In the genomic region with DNA sequence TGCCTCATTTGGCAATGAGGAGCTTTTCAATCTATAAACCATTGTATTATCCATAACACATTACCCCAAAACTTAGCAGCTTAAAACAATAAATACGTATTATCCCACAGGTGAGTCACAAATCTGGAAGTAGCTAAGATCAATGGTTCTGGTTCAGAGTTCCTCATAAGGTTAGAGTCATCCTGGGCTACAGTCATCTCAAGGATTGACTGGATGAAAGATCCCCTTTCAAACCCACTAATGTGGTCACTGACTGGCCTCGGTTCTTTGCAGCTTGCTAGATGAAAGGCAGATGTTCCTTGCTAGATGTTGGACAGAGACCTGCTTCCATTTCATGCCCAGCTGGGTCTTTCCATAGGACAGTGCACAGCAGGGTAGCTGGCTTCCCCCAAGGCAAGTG, we compare ENCODE assay signal across 17 cellular contexts. TPM values are rescaled to one million over a fixed set of nuclear protein-coding genes. Genes with fewer than 3 reads are reported as not detected.
DNase-seq lines count a peak whose midpoint lies in the region; ATAC-seq, FAIRE-seq and TF ChIP-seq lines count a peak whose summit lies in the region.
"Had no signal": no experiment of that assay in that cellular context is flagged by ENCODE, and none has a peak within 500 bp of the region (broad histone marks: within the 10 kb centered on the region; RNA-seq: fewer than 3 reads in every experiment).

No MANE protein-coding gene starts in this region.

- H3K36me3 ChIP-seq in HepG2 (replicated peaks in 1 of 2; ENCODE audit: control insufficient read depth in 1 of 2, insufficient read depth in 2 of 2, low read length in 2 of 2): peaks cover 9 to 19% of the 10 kb centered on the region in 2 experiments; a peak in 4 of 5 replicates
- peaks cover 0 to 15% (median 4%) of the 10 kb centered on the region in 4 donors for H3K36me3 ChIP-seq in right lobe of liver
- no peaks in the 10 kb centered on the region for H3K36me3 ChIP-seq in Caco-2 (ENCODE audit: control insufficient read depth, insufficient read depth, low read length)
- peaks cover 0 to 37% (median 5%) of the 10 kb centered on the region in 9 donors for H3K36me3 ChIP-seq in heart right ventricle

- 81% methylated on average over 2 of the region's 2 CpGs for WGBS in HepG2 (ENCODE audit: low lambda C conversion rate)
- 93% methylated on average over 1 of the region's 2 CpGs for WGBS in right lobe of liver (ENCODE audit: insufficient coverage, low coverage, low lambda C conversion rate, missing lambda C conversion rate)
- 90 to 93% methylated on average over 2 of the region's 2 CpGs for WGBS in heart right ventricle, 2 donors

- no peak for ATAC-seq in HepG2
- ATAC-seq in right lobe of liver: no peak
- peak; percentile 72 to 86 for ATAC-seq in stimulated activated naive B cell treated with anti-CD40 and anti-IgM and Interleukin-4, amounts not matched to agents 10 μg/mL and 1 μg/mL and 100 μg/mL, for 72 hours (replicated peaks)
- ATAC-seq in GM21381 (IDR thresholded peaks at IDR 0.05; ENCODE audit: unreplicated experiment): no peak
- no peak for ATAC-seq in heart right ventricle
- ATAC-seq: esophagus mucosa, PC-3 had no signal

- peaks cover 4% of the 10 kb centered on the region; the same call in 1 of the 2 replicates for H3K4me1 ChIP-seq in HepG2 (ENCODE audit: insufficient read depth, low read length)
- H3K4me1 ChIP-seq in right lobe of liver: no peaks in the 10 kb centered on the region
- H3K4me1 ChIP-seq in Caco-2: no peaks in the 10 kb centered on the region
- H3K4me1 ChIP-seq in heart right ventricle: peaks cover 0 to 26% (median 7%) of the 10 kb centered on the region in 9 donors

- H3K27me3 ChIP-seq in HepG2 (ENCODE audit: control insufficient read depth in 1 of 2, insufficient read depth in 2 of 2, low read length in 2 of 2) (no peaks in the 10 kb centered on the region), right lobe of liver (no peaks in the 10 kb centered on the region), Caco-2 (replicated peaks; ENCODE audit: control insufficient read depth, insufficient read depth, low read length) (no peaks in the 10 kb centered on the region), heart right ventricle (no peaks in the 10 kb centered on the region)
- H3K27me3 ChIP-seq: BLaER1 treated with 17β-estradiol and CSF1 and Interleukin-3, amounts not matched to agents 10 nM and 100 nM; suprapubic skin had no signal

- H4K20me1 ChIP-seq in HepG2 (ENCODE audit: insufficient read depth, low read length): no peaks in the 10 kb centered on the region

- TF ChIP-seq RAD21 in HepG2 (CRISPR knock-in tag; IDR thresholded peaks at IDR 0.05): no peak

- H3K9me3 ChIP-seq in HepG2 (ENCODE audit: low read length) (no peaks in the 10 kb centered on the region), right lobe of liver (no peaks in the 10 kb centered on the region), Caco-2 (no peaks in the 10 kb centered on the region), heart right ventricle (no peaks in the 10 kb centered on the region)
- H3K9me3 ChIP-seq: BLaER1 treated with 17β-estradiol and CSF1 and Interleukin-3, amounts not matched to agents 10 nM and 100 nM; suprapubic skin had no signal

- no peak for DNase-seq in HepG2 (ENCODE audit: low spot score)
- no peak for DNase-seq in right lobe of liver
- DNase-seq in H54 (ENCODE audit: insufficient read length, low spot score): no peak
- peak; percentile 21 for DNase-seq in amniotic epithelial cell (ENCODE audit: low read depth)
- DNase-seq in stimulated activated naive B cell treated with anti-CD40 and anti-IgM and Interleukin-4, amounts not matched to agents 10 μg/mL and 1 μg/mL and 100 μg/mL, for 72 hours: no peak
- DNase-seq in Caco-2: no peak
- no peak for DNase-seq in heart right ventricle
- DNase-seq: DMS153, NCI-H774, PC-3 had no signal

- TF ChIP-seq CTCF in HepG2 (CRISPR knock-in tag; IDR thresholded peaks at IDR 0.05) (no peak), right lobe of liver (IDR thresholded peaks at IDR 0.05) (no peak), Caco-2 (IDR thresholded peaks at IDR 0.05; ENCODE audit: insufficient read depth in 1 of 2, low read depth in 1 of 2, low read length in 1 of 2, severe bottlenecking in 1 of 2, unreplicated experiment in 1 of 2) (no peak), heart right ventricle (IDR thresholded peaks at IDR 0.05) (no peak)

- no peak overlapping the region for H3K9ac ChIP-seq in HepG2 (ENCODE audit: insufficient read depth, low read depth, low read length)
- H3K9ac ChIP-seq: BLaER1 treated with 17β-estradiol and CSF1 and Interleukin-3, amounts not matched to agents 10 nM and 100 nM had no signal

- CTCF ChIA-PET in HepG2 (lab: Yijun Ruan, JAX; ENCODE audit: low intra/inter-chr PET ratio, low total read pairs): interaction anchor here (1.6 to 1.8 kb wide), 2 partner anchors 84 to 124 kb away, joined by 12 read pairs; no protein-coding TSS in a partner anchor
- CTCF ChIA-PET in Caco-2 (lab: Charles Lee): interaction anchor here (0.6 to 4.1 kb wide), 2 partner anchors 84 to 124 kb away, joined by 3 to 28 read pairs; no protein-coding TSS in a partner anchor

- H3K4me2 ChIP-seq in HepG2 (ENCODE audit: low read depth, low read length): no peak overlapping the region
- H3K4me2 ChIP-seq: BLaER1 treated with 17β-estradiol and CSF1 and Interleukin-3, amounts not matched to agents 10 nM and 100 nM had no signal

- POLR2A ChIA-PET in HepG2 (lab: Yijun Ruan, JAX) (interaction anchor here (1.1 to 2.4 kb wide), 2 partner anchors 10 to 71 kb away, joined by 3 to 9 read pairs; no protein-coding TSS in a partner anchor), Caco-2 (lab: Charles Lee) (interaction anchor here (0.6 kb wide), 1 partner anchor 78 kb away, joined by 3 read pairs; no protein-coding TSS in a partner anchor)

- H3K27ac ChIP-seq in HepG2 (ENCODE audit: extremely low read length, insufficient read depth, low read length) (no peak overlapping the region), right lobe of liver (no peak overlapping the region), heart right ventricle (no peak overlapping the region)
- H3K27ac ChIP-seq: BLaER1 treated with 17β-estradiol and CSF1 and Interleukin-3, amounts not matched to agents 10 nM and 100 nM; suprapubic skin had no signal

- H3K4me3 Mint-ChIP-seq in stimulated activated naive B cell treated with anti-CD40 and anti-IgM and Interleukin-4, amounts not matched to agents 10 μg/mL and 1 μg/mL and 100 μg/mL, for 72 hours: no peak overlapping the region
- no peak overlapping the region for H3K4me3 Mint-ChIP-seq in Caco-2 (ENCODE audit: unreplicated experiment)
- H3K4me3 Mint-ChIP-seq: activated naive CD4-positive, alpha-beta T cell treated with anti-CD3 and anti-CD28 coated beads, Interleukin-2, amount 50 U/mL, for 24 hours had no signal

- FAIRE-seq in HepG2 (lab: Jason Lieb, UNC): no peak
- FAIRE-seq in H54 (lab: Jason Lieb, UNC): peak; percentile 11
- FAIRE-seq: islet of Langerhans had no signal

- no peak overlapping the region for H2AFZ ChIP-seq in HepG2 (ENCODE audit: low read length)

- no peaks in the 10 kb centered on the region for H3K9me3 Mint-ChIP-seq in stimulated activated naive B cell treated with anti-CD40 and anti-IgM and Interleukin-4, amounts not matched to agents 10 μg/mL and 1 μg/mL and 100 μg/mL, for 72 hours
- no peaks in the 10 kb centered on the region for H3K9me3 Mint-ChIP-seq in Caco-2 (ENCODE audit: unreplicated experiment)
- H3K9me3 Mint-ChIP-seq: activated naive CD4-positive, alpha-beta T cell treated with anti-CD3 and anti-CD28 coated beads, Interleukin-2, amount 50 U/mL, for 24 hours had no signal

- no peak overlapping the region for H3K27ac Mint-ChIP-seq in stimulated activated naive B cell treated with anti-CD40 and anti-IgM and Interleukin-4, amounts not matched to agents 10 μg/mL and 1 μg/mL and 100 μg/mL, for 72 hours
- H3K27ac Mint-ChIP-seq in Caco-2 (ENCODE audit: unreplicated experiment): no peak overlapping the region
- H3K27ac Mint-ChIP-seq: activated naive CD4-positive, alpha-beta T cell treated with anti-CD3 and anti-CD28 coated beads, Interleukin-2, amount 50 U/mL, for 24 hours had no signal

- peaks cover 3 to 4% of the 10 kb centered on the region in 2 donors for H3K36me3 Mint-ChIP-seq in stimulated activated naive B cell treated with anti-CD40 and anti-IgM and Interleukin-4, amounts not matched to agents 10 μg/mL and 1 μg/mL and 100 μg/mL, for 72 hours
- H3K36me3 Mint-ChIP-seq in Caco-2 (ENCODE audit: insufficient read depth, unreplicated experiment): peaks cover 53% of the 10 kb centered on the region
- H3K36me3 Mint-ChIP-seq: activated naive CD4-positive, alpha-beta T cell treated with anti-CD3 and anti-CD28 coated beads, Interleukin-2, amount 50 U/mL, for 24 hours had no signal

- TF ChIP-seq POLR2A in HepG2 (IDR thresholded peaks at IDR 0.05; ENCODE audit: insufficient read depth in 1 of 2, low read depth in 2 of 2, low read length in 2 of 2) (no peak), right lobe of liver (IDR thresholded peaks at IDR 0.05) (no peak), H54 (IDR thresholded peaks at IDR 0.05; ENCODE audit: low read depth, low read length) (no peak)

- BruUV-seq in HepG2 (replicated peaks; lab: Mats Ljungman, UMichigan) (no TSS peak), Caco-2 (replicated peaks; lab: Mats Ljungman, UMichigan) (no TSS peak)

- H3K79me2 ChIP-seq in HepG2 (ENCODE audit: insufficient read depth, low read length): no peaks in the 10 kb centered on the region

- no peak overlapping the region for H3K4me3 ChIP-seq in HepG2 (replicated peaks in 1 of 3; ENCODE audit: insufficient read depth in 1 of 3, low read depth in 2 of 3, low read length in 3 of 3)
- no peak overlapping the region for H3K4me3 ChIP-seq in right lobe of liver
- H3K4me3 ChIP-seq in Caco-2 (ENCODE audit: low read depth, low read length): no peak overlapping the region
- H3K4me3 ChIP-seq in heart right ventricle: no peak overlapping the region
- H3K4me3 ChIP-seq: BLaER1 treated with 17β-estradiol and CSF1 and Interleukin-3, amounts not matched to agents 10 nM and 100 nM; suprapubic skin had no signal

- H3K4me1 Mint-ChIP-seq in stimulated activated naive B cell treated with anti-CD40 and anti-IgM and Interleukin-4, amounts not matched to agents 10 μg/mL and 1 μg/mL and 100 μg/mL, for 72 hours: peaks cover 13 to 19% of the 10 kb centered on the region in 2 donors
- H3K4me1 Mint-ChIP-seq in Caco-2 (ENCODE audit: low read depth, unreplicated experiment): no peaks in the 10 kb centered on the region
- H3K4me1 Mint-ChIP-seq: activated naive CD4-positive, alpha-beta T cell treated with anti-CD3 and anti-CD28 coated beads, Interleukin-2, amount 50 U/mL, for 24 hours had no signal

- H3K27me3 Mint-ChIP-seq in stimulated activated naive B cell treated with anti-CD40 and anti-IgM and Interleukin-4, amounts not matched to agents 10 μg/mL and 1 μg/mL and 100 μg/mL, for 72 hours: no peaks in the 10 kb centered on the region
- no peaks in the 10 kb centered on the region for H3K27me3 Mint-ChIP-seq in Caco-2 (ENCODE audit: insufficient read depth, unreplicated experiment)
- H3K27me3 Mint-ChIP-seq: activated naive CD4-positive, alpha-beta T cell treated with anti-CD3 and anti-CD28 coated beads, Interleukin-2, amount 50 U/mL, for 24 hours had no signal

- intact Hi-C loops in HepG2 (cut with micrococcal nuclease; ENCODE audit: unreplicated experiment) (loop anchor here (1.0 kb wide), 2 partner anchors 83 to 124 kb away; no protein-coding TSS in a partner anchor), right lobe of liver (cut with DNase I) (loop anchor here (10.0 kb wide), 2 partner anchors 53 to 77 kb away; partner anchors contain the start of genes B3GNT9 (in 1 of the 2), CBFB (in 1 of the 2), FBXL8 (in 1 of the 2) and TRADD (in 1 of the 2)), Caco-2 (cut with micrococcal nuclease; ENCODE audit: unreplicated experiment) (loop anchor here (1.0 to 5.0 kb wide), 3 partner anchors 34 to 124 kb away; no protein-coding TSS in a partner anchor), heart right ventricle (cut with DNase I) (no loop called here)

- TF ChIP-seq EP300 in HepG2 (IDR thresholded peaks at IDR 0.05; ENCODE audit: low read depth in 2 of 2, low read length in 2 of 2): no peak
- no peak for TF ChIP-seq EP300 in HepG2 (CRISPR knock-in tag; IDR thresholded peaks at IDR 0.05; ENCODE audit: borderline replicate concordance)

- in situ Hi-C loops in HepG2 (cut with HindIII; ENCODE audit: extremely low pct_ligation_motif_present, low pct_unique_long_range_greater_than_20kb): no loop called here

RNA-seq across cellular contexts. Expression of gene PHAF1, which starts 8.1 kb away (rescaled TPM):
- 48.3 and 53.6 TPM in 2 replicates for total RNA-seq in HepG2 (2016; rRNA removed; fragmentation: Illumina TruSeq; extraction: Trizol)
- total RNA-seq in HepG2 (2016; cell fraction: cytosol; rRNA removed; fragmentation: Illumina TruSeq; extraction: Trizol; ENCODE audit: low read depth): 10.8 and 11.4 TPM in 2 replicates
- total RNA-seq in HepG2 (2016; cell fraction: insoluble cytoplasmic fraction; rRNA removed; fragmentation: Illumina TruSeq; extraction: Trizol): 47.8 and 49.5 TPM in 2 replicates
- 32.3 and 33.6 TPM in 2 replicates for total RNA-seq in HepG2 (2016; cell fraction: membrane; rRNA removed; fragmentation: Illumina TruSeq; extraction: Trizol)
- 53.1 and 54.5 TPM in 2 replicates for total RNA-seq in HepG2 (2016; cell fraction: nucleus; rRNA removed; fragmentation: Illumina TruSeq; extraction: Trizol)
- polyA plus RNA-seq in HepG2 (2011; rRNA removed): 174 and 184 TPM in 2 replicates
- polyA plus RNA-seq in HepG2 (2011; cell fraction: cytosol; rRNA removed): 91.2 and 103 TPM in 2 replicates
- 248 and 255 TPM in 2 replicates for polyA plus RNA-seq in HepG2 (2011; cell fraction: nucleus; rRNA removed)
- 66.1 and 70.4 TPM in 2 replicates for polyA plus RNA-seq in HepG2 (2012)
- 4.8 and 5.4 TPM in 2 replicates for polyA plus RNA-seq in HepG2 (2016; cell fraction: cytosol; fragmentation: Illumina TruSeq; extraction: Trizol; ENCODE audit: low read depth)
- polyA plus RNA-seq in HepG2 (2016; cell fraction: insoluble cytoplasmic fraction; fragmentation: Illumina TruSeq; extraction: Trizol; ENCODE audit: low read depth): 56.4 and 67.0 TPM in 2 replicates
- 14.1 and 16.2 TPM in 2 replicates for polyA plus RNA-seq in HepG2 (2016; cell fraction: membrane; fragmentation: Illumina TruSeq; extraction: Trizol; ENCODE audit: low read depth)
- polyA plus RNA-seq in HepG2 (2016; cell fraction: nucleus; fragmentation: Illumina TruSeq; extraction: Trizol; ENCODE audit: insufficient read depth, low read depth): 92.6 and 109 TPM in 2 replicates
- 43.7 and 236 TPM in 2 replicates for polyA minus RNA-seq in HepG2 (2011; rRNA and poly(A)+ RNA removed; ENCODE audit: low replicate concordance)
- polyA minus RNA-seq in HepG2 (2011; cell fraction: cytosol; rRNA and poly(A)+ RNA removed): 72.6 and 74.1 TPM in 2 replicates
- 219 and 250 TPM in 2 replicates for polyA minus RNA-seq in HepG2 (2011; cell fraction: nucleus; rRNA and poly(A)+ RNA removed)
- total RNA-seq in right lobe of liver: 10 to 100 TPM; 22.3 to 45.1 (median 32.4) TPM
- 34.4 and 38.5 TPM in 2 replicates for total RNA-seq in Caco-2 (2022)
- 10 to 100 TPM in 8 of 10 donors, 1 to 10 TPM in 2; 8.9 to 12.7 (median 11.7) TPM for total RNA-seq in heart right ventricle
- 1 to 10 TPM; 7.1 to 7.2 TPM for polyA plus RNA-seq in heart right ventricle

RNA-seq across cellular contexts. Expression of gene B3GNT9, which starts 49.1 kb away (rescaled TPM):
- total RNA-seq in HepG2 (2016; rRNA removed; fragmentation: Illumina TruSeq; extraction: Trizol): 1.5 and 3.1 TPM in 2 replicates
- total RNA-seq in HepG2 (2016; cell fraction: cytosol; rRNA removed; fragmentation: Illumina TruSeq; extraction: Trizol; ENCODE audit: low read depth): 0.61 and 0.79 TPM in 2 replicates
- total RNA-seq in HepG2 (2016; cell fraction: insoluble cytoplasmic fraction; rRNA removed; fragmentation: Illumina TruSeq; extraction: Trizol): 1.5 and 2.9 TPM in 2 replicates
- 1.8 and 2.1 TPM in 2 replicates for total RNA-seq in HepG2 (2016; cell fraction: membrane; rRNA removed; fragmentation: Illumina TruSeq; extraction: Trizol)
- total RNA-seq in HepG2 (2016; cell fraction: nucleus; rRNA removed; fragmentation: Illumina TruSeq; extraction: Trizol): 1.8 and 2.5 TPM in 2 replicates
- polyA plus RNA-seq in HepG2 (2011; rRNA removed): 1.2 and 1.5 TPM in 2 replicates
- 1.4 and 1.9 TPM in 2 replicates for polyA plus RNA-seq in HepG2 (2011; cell fraction: cytosol; rRNA removed)
- polyA plus RNA-seq in HepG2 (2011; cell fraction: nucleus; rRNA removed): 2.0 and 2.5 TPM in 2 replicates
- polyA plus RNA-seq in HepG2 (2012): 0.80 and 0.82 TPM in 2 replicates
- polyA plus RNA-seq in HepG2 (2016; cell fraction: cytosol; fragmentation: Illumina TruSeq; extraction: Trizol; ENCODE audit: low read depth): 0.38 and 0.54 TPM in 2 replicates
- polyA plus RNA-seq in HepG2 (2016; cell fraction: insoluble cytoplasmic fraction; fragmentation: Illumina TruSeq; extraction: Trizol; ENCODE audit: low read depth): 1.9 and 2.0 TPM in 2 replicates
- polyA plus RNA-seq in HepG2 (2016; cell fraction: membrane; fragmentation: Illumina TruSeq; extraction: Trizol; ENCODE audit: low read depth): 1.3 and 1.7 TPM in 2 replicates
- 4.0 and 4.3 TPM in 2 replicates for polyA plus RNA-seq in HepG2 (2016; cell fraction: nucleus; fragmentation: Illumina TruSeq; extraction: Trizol; ENCODE audit: insufficient read depth, low read depth)
- 2.8 and 8.7 TPM in 2 replicates for polyA minus RNA-seq in HepG2 (2011; rRNA and poly(A)+ RNA removed; ENCODE audit: low replicate concordance)
- 0.99 and 1.1 TPM in 2 replicates for polyA minus RNA-seq in HepG2 (2011; cell fraction: cytosol; rRNA and poly(A)+ RNA removed)
- 0.99 and 1.7 TPM in 2 replicates for polyA minus RNA-seq in HepG2 (2011; cell fraction: nucleus; rRNA and poly(A)+ RNA removed)
- 1 to 10 TPM in 5 of 6 experiments, under 1 TPM in 1; 0.95 to 3.9 (median 1.7) TPM for total RNA-seq in right lobe of liver
- total RNA-seq in Caco-2 (2022): 11.6 and 11.7 TPM in 2 replicates
- total RNA-seq in heart right ventricle: 10 to 100 TPM in 4 of 10 donors, 1 to 10 TPM in 6; 7.4 to 17.6 (median 9.6) TPM
- 10 to 100 TPM in 1 of 2 donors, 1 to 10 TPM in 1; 5.4 to 19.1 TPM for polyA plus RNA-seq in heart right ventricle
- polyA plus RNA-seq: neural cell had no signal

RNA-seq across cellular contexts. Expression of gene TRADD, which starts 58.0 kb away (rescaled TPM):
- total RNA-seq in HepG2 (2016; rRNA removed; fragmentation: Illumina TruSeq; extraction: Trizol) (6.2 and 7.8 TPM in 2 replicates), right lobe of liver (10 to 100 TPM in 4 of 6 experiments, 1 to 10 TPM in 2; 9.5 to 16.3 (median 10.6) TPM), Caco-2 (2022) (16.8 and 18.3 TPM in 2 replicates), heart right ventricle (10 to 100 TPM in 1 of 10 donors, 1 to 10 TPM in 9; 4.8 to 12.4 (median 5.7) TPM)
- 3.2 TPM in 2 replicates for total RNA-seq in HepG2 (2016; cell fraction: cytosol; rRNA removed; fragmentation: Illumina TruSeq; extraction: Trizol; ENCODE audit: low read depth)
- 6.8 and 9.0 TPM in 2 replicates for total RNA-seq in HepG2 (2016; cell fraction: insoluble cytoplasmic fraction; rRNA removed; fragmentation: Illumina TruSeq; extraction: Trizol)
- 4.6 and 4.9 TPM in 2 replicates for total RNA-seq in HepG2 (2016; cell fraction: membrane; rRNA removed; fragmentation: Illumina TruSeq; extraction: Trizol)
- 4.8 and 4.9 TPM in 2 replicates for total RNA-seq in HepG2 (2016; cell fraction: nucleus; rRNA removed; fragmentation: Illumina TruSeq; extraction: Trizol)
- polyA plus RNA-seq in HepG2 (2011; rRNA removed) (8.2 and 10.3 TPM in 2 replicates), heart right ventricle (10 to 100 TPM in 1 of 2 donors, 1 to 10 TPM in 1; 9.7 to 17.9 TPM)
- 9.8 and 13.8 TPM in 2 replicates for polyA plus RNA-seq in HepG2 (2011; cell fraction: cytosol; rRNA removed)
- 22.9 and 28.2 TPM in 2 replicates for polyA plus RNA-seq in HepG2 (2011; cell fraction: nucleus; rRNA removed)
- 5.3 TPM in 2 replicates for polyA plus RNA-seq in HepG2 (2012)
- polyA plus RNA-seq in HepG2 (2016; cell fraction: cytosol; fragmentation: Illumina TruSeq; extraction: Trizol; ENCODE audit: low read depth): 3.1 and 3.6 TPM in 2 replicates
- polyA plus RNA-seq in HepG2 (2016; cell fraction: insoluble cytoplasmic fraction; fragmentation: Illumina TruSeq; extraction: Trizol; ENCODE audit: low read depth): 5.3 and 5.9 TPM in 2 replicates
- 3.2 and 3.8 TPM in 2 replicates for polyA plus RNA-seq in HepG2 (2016; cell fraction: membrane; fragmentation: Illumina TruSeq; extraction: Trizol; ENCODE audit: low read depth)
- polyA plus RNA-seq in HepG2 (2016; cell fraction: nucleus; fragmentation: Illumina TruSeq; extraction: Trizol; ENCODE audit: insufficient read depth, low read depth): 11.5 and 13.8 TPM in 2 replicates
- 3.4 and 5.6 TPM in 2 replicates for polyA minus RNA-seq in HepG2 (2011; rRNA and poly(A)+ RNA removed; ENCODE audit: low replicate concordance)
- 4.1 and 5.0 TPM in 2 replicates for polyA minus RNA-seq in HepG2 (2011; cell fraction: cytosol; rRNA and poly(A)+ RNA removed)
- polyA minus RNA-seq in HepG2 (2011; cell fraction: nucleus; rRNA and poly(A)+ RNA removed): 5.0 TPM in 2 replicates
- polyA plus RNA-seq: neural cell had no signal

RNA-seq across cellular contexts. Expression of gene FBXL8, which starts 58.1 kb away (rescaled TPM):
- total RNA-seq in HepG2 (2016; rRNA removed; fragmentation: Illumina TruSeq; extraction: Trizol) (1.5 and 3.9 TPM in 2 replicates), right lobe of liver (10 to 100 TPM in 4 of 6 experiments, 1 to 10 TPM in 2; 6.1 to 15.0 (median 11.6) TPM), Caco-2 (2022) (27.6 and 31.5 TPM in 2 replicates), heart right ventricle (10 to 100 TPM in 1 of 10 donors, 1 to 10 TPM in 9; 3.9 to 10.5 (median 5.0) TPM)
- total RNA-seq in HepG2 (2016; cell fraction: cytosol; rRNA removed; fragmentation: Illumina TruSeq; extraction: Trizol; ENCODE audit: low read depth): 0.81 and 0.88 TPM in 2 replicates
- 1.2 and 3.5 TPM in 2 replicates for total RNA-seq in HepG2 (2016; cell fraction: insoluble cytoplasmic fraction; rRNA removed; fragmentation: Illumina TruSeq; extraction: Trizol)
- 1.9 and 2.3 TPM in 2 replicates for total RNA-seq in HepG2 (2016; cell fraction: membrane; rRNA removed; fragmentation: Illumina TruSeq; extraction: Trizol)
- total RNA-seq in HepG2 (2016; cell fraction: nucleus; rRNA removed; fragmentation: Illumina TruSeq; extraction: Trizol): 4.6 and 4.8 TPM in 2 replicates
- polyA plus RNA-seq in HepG2 (2011; rRNA removed) (9.3 and 10.9 TPM in 2 replicates), heart right ventricle (10 to 100 TPM in 1 of 2 donors, 1 to 10 TPM in 1; 8.6 to 17.3 TPM)
- 3.2 and 6.0 TPM in 2 replicates for polyA plus RNA-seq in HepG2 (2011; cell fraction: cytosol; rRNA removed)
- 173 and 222 TPM in 2 replicates for polyA plus RNA-seq in HepG2 (2011; cell fraction: nucleus; rRNA removed)
- polyA plus RNA-seq in HepG2 (2012): 5.8 and 7.5 TPM in 2 replicates
- 0.17 and 0.29 TPM in 2 replicates for polyA plus RNA-seq in HepG2 (2016; cell fraction: cytosol; fragmentation: Illumina TruSeq; extraction: Trizol; ENCODE audit: low read depth)
- 2.0 and 2.2 TPM in 2 replicates for polyA plus RNA-seq in HepG2 (2016; cell fraction: insoluble cytoplasmic fraction; fragmentation: Illumina TruSeq; extraction: Trizol; ENCODE audit: low read depth)
- polyA plus RNA-seq in HepG2 (2016; cell fraction: membrane; fragmentation: Illumina TruSeq; extraction: Trizol; ENCODE audit: low read depth): 0.58 and 0.92 TPM in 2 replicates
- polyA plus RNA-seq in HepG2 (2016; cell fraction: nucleus; fragmentation: Illumina TruSeq; extraction: Trizol; ENCODE audit: insufficient read depth, low read depth): 9.5 and 16.0 TPM in 2 replicates
- 4.6 and 9.2 TPM in 2 replicates for polyA minus RNA-seq in HepG2 (2011; rRNA and poly(A)+ RNA removed; ENCODE audit: low replicate concordance)
- polyA minus RNA-seq in HepG2 (2011; cell fraction: cytosol; rRNA and poly(A)+ RNA removed): 2.9 and 3.2 TPM in 2 replicates
- polyA minus RNA-seq in HepG2 (2011; cell fraction: nucleus; rRNA and poly(A)+ RNA removed): 19.1 and 22.3 TPM in 2 replicates

Comparison
In these comparisons a context has a peak if more than half of its experiments do, and no peak if none do; other contexts are left out.
1. ATAC-seq: peak in stimulated activated naive B cell treated with anti-CD40 and anti-IgM and Interleukin-4, amounts not matched to agents 10 μg/mL and 1 μg/mL and 100 μg/mL, for 72 hours (2 of 2); none in HepG2 (single experiment), right lobe of liver (0 of 4), GM21381 (single experiment) and heart right ventricle (0 of 8).
2. intact Hi-C loops: an anchor here in HepG2 (1.0 kb wide), right lobe of liver (10.0 kb wide) and Caco-2 (1.0 to 5.0 kb wide); none called in heart right ventricle.